ENCODE assay signal across 1 cellular context in the genomic region with DNA sequence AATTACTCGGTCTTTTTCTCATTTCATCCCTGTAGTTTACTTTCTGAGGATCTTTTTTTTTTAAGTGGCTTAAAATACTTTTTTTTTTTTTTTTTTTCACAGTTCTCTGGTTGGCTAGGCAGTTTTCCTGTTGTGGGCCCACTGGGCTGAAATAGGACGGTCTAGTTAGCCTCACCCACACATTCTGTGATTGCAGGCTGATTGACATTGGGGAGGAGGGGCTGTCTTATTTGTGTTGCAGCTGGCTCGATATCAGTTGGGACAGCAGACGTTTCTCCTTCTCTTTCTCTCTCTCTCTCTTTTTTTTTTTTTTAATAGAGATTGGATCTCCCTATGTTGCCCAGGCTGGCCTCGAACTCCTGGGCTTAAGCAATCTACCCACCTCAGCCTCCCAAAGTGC.
TF ChIP-seq lines count a peak whose summit lies in the region.

No MANE protein-coding gene starts in this region.

TF ChIP-seq in SK-N-SH, 30 proteins besides CTCF, POLR2A, EP300 and RAD21:
- TF ChIP-seq TEAD4 (IDR thresholded peaks at IDR 0.05; ENCODE audit: borderline replicate concordance, insufficient read depth): no peak
- TF ChIP-seq TCF12 (IDR thresholded peaks at IDR 0.05): no peak
- TF ChIP-seq, protein P1, sequence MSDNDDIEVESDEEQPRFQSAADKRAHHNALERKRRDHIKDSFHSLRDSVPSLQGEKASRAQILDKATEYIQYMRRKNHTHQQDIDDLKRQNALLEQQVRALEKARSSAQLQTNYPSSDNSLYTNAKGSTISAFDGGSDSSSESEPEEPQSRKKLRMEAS (IDR thresholded peaks at IDR 0.05; ENCODE audit: low read depth): no peak
- no peak for TF ChIP-seq GATA2 (CRISPR knock-in tag; IDR thresholded peaks at IDR 0.05)
- TF ChIP-seq, protein P2, sequence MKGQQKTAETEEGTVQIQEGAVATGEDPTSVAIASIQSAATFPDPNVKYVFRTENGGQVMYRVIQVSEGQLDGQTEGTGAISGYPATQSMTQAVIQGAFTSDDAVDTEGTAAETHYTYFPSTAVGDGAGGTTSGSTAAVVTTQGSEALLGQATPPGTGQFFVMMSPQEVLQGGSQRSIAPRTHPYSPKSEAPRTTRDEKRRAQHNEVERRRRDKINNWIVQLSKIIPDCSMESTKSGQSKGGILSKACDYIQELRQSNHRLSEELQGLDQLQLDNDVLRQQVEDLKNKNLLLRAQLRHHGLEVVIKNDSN (IDR thresholded peaks at IDR 0.05; ENCODE audit: borderline replicate concordance, low read depth): no peak
- TF ChIP-seq RFX5 (IDR thresholded peaks at IDR 0.05; ENCODE audit: low read length): no peak
- TF ChIP-seq JUND (IDR thresholded peaks at IDR 0.05): no peak
